ENCODE assay signal across 22 cellular contexts in the genomic region with DNA sequence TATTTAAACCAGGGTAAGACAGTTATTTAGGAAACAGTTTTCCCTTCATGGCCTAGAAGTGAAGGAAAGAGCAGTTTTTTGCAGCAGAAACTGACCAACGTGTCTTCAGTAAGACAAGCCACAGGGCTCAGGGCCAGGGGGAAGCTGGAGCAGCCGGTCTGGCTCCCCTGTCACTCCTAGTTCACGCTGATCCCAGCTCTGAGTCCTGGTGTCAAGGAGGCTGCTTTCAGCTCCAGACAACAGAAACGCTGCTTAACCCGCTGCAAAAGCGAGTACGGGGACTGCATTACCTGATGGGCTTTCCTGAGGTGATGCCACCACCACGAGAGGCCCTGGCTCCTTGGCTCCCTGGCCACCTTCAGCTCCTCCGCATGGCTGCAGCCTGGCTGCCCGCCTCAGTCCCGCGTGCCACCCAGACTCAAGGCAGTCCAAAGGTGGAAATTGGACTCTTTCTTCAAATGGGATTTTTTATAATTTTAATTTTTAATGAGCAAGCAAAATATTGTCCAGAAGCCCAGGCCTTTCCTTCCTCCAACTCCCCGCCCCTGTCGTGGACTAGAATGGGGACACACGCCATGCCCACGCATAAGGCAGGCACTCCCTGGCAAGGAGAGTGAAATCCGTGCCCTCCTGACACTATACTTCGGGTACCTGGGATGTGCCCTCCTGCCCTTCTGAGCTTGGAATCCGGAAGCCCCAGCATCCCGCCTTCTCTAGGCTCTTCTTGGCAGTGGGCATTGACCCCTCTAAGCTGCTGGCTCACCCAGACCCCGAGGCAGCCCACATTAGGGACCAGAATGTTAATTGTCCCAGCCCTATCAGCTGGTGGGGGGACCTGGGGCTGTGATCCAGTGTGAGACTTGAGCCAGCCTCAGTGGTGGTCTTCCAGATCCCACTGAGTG.
DNase-seq lines count a peak whose midpoint lies in the region; ATAC-seq and TF ChIP-seq lines count a peak whose summit lies in the region.
"Had no signal": no experiment of that assay in that cellular context is flagged by ENCODE, and none has a peak within 500 bp of the region (broad histone marks: within the 10 kb centered on the region; RNA-seq: fewer than 3 reads in every experiment).

No MANE protein-coding gene starts in this region.

- no peak overlapping the region for H3K14ac ChIP-seq in IMR-90 (replicated peaks; ENCODE audit: low read depth, low read length)

- H3K27ac Mint-ChIP-seq in activated CD4-positive, alpha-beta memory T cell treated with anti-CD3 and anti-CD28 coated beads, Interleukin-2, amount 10 ng/mL, durations not matched to agents 7 days and 5 days = no peak overlapping the region
- H3K27ac Mint-ChIP-seq in activated CD4-positive, alpha-beta memory T cell treated with anti-CD3 and anti-CD28 coated beads for 36 hours = no peak overlapping the region
- no peak overlapping the region for H3K27ac Mint-ChIP-seq in CD4-positive, alpha-beta T cell
- H3K27ac Mint-ChIP-seq: CD4-positive, CD25-positive, alpha-beta regulatory T cell had no signal

- H4K5ac ChIP-seq in IMR-90 (ENCODE audit: low read depth, low read length) = no peak overlapping the region

- WGBS in IMR-90 (ENCODE audit: extremely low coverage in 2 of 2, insufficient read length in 1 of 2), 2 experiments = 36% methylated on average over 11 of the region's 21 CpGs; no CpG with 5 or more reads in 1 of the 2 experiments
- 77 to 83% methylated on average over 21 of the region's 21 CpGs for WGBS in sigmoid colon, 2 donors

- in situ Hi-C loops in IMR-90 (cut with MboI; ENCODE audit: low sequenced_read_pairs) = loop anchor here (10.0 kb wide), 1 partner anchor 158 kb away; no protein-coding TSS in a partner anchor

- no TSS peak for BruUV-seq in IMR-90 (replicated peaks; lab: Mats Ljungman, UMichigan)

- TF ChIP-seq CTCF in IMR-90 (conservative IDR thresholded peaks at IDR 0.05; ENCODE audit: low read depth, low read length) (no peak), sigmoid colon (IDR thresholded peaks at IDR 0.05) (no peak)
- no peak for TF ChIP-seq CTCF in CD4-positive, alpha-beta T cell (IDR thresholded peaks at IDR 0.05)

- H3K9me1 ChIP-seq in IMR-90 (ENCODE audit: insufficient read depth, low read length) = peaks cover 2% of the 10 kb centered on the region; the same call in 1 of the 2 replicates

- no peak overlapping the region for H2BK5ac ChIP-seq in IMR-90 (ENCODE audit: low read depth, low read length, poor library complexity, severe bottlenecking)

- no peak overlapping the region for H3K4ac ChIP-seq in IMR-90 (ENCODE audit: low read depth, low read length)

- H3K4me1 ChIP-seq in IMR-90 (ENCODE audit: control insufficient read depth, insufficient read depth, low read length) (no peaks in the 10 kb centered on the region), sigmoid colon (peaks cover 0 to 1% (median under 1%) of the 10 kb centered on the region in 4 donors)
- H3K4me1 ChIP-seq: Caco-2 had no signal

- intact Hi-C loops in activated CD4-positive, alpha-beta memory T cell treated with anti-CD3 and anti-CD28 coated beads for 36 hours (cut with micrococcal nuclease) = no loop called here
- intact Hi-C loops in IMR-90 (cut with micrococcal nuclease) = no loop called here
- intact Hi-C loops in sigmoid colon (cut with DNase I) = no loop called here
- intact Hi-C loops in CD4-positive, alpha-beta T cell (cut with DNase I, micrococcal nuclease) = no loop called here

- no peaks in the 10 kb centered on the region; the same call in none of the 2 replicates for H3K9me3 ChIP-seq in IMR-90 (ENCODE audit: control insufficient read depth, insufficient read depth, low read length)
- H3K9me3 ChIP-seq in sigmoid colon = no peaks in the 10 kb centered on the region
- H3K9me3 ChIP-seq in CD4-positive, alpha-beta T cell (ENCODE audit: control insufficient read depth, low read length) = no peaks in the 10 kb centered on the region
- H3K9me3 ChIP-seq: BE2C, Caco-2 had no signal

- H3K4me3 ChIP-seq in IMR-90 (ENCODE audit: insufficient read depth, low read depth, low read length) (no peak overlapping the region), sigmoid colon (no peak overlapping the region)
- H3K4me3 ChIP-seq: SK-N-MC had no signal

- no peak overlapping the region for H3K9ac ChIP-seq in IMR-90 (ENCODE audit: low read depth, low read length)
- H3K9ac ChIP-seq: KMS-11 had no signal

- H4K20me1 ChIP-seq in IMR-90 (ENCODE audit: insufficient read depth, low read length) = no peaks in the 10 kb centered on the region

- H4K8ac ChIP-seq in IMR-90 (ENCODE audit: low read depth in 2 of 2, low read length in 2 of 2) = no peak overlapping the region

- H2AK9ac ChIP-seq in IMR-90 (replicated peaks; ENCODE audit: low read depth, low read length, poor library complexity) = peak overlapping the region; percentile 15

- no peak overlapping the region for H2AK5ac ChIP-seq in IMR-90 (ENCODE audit: low read depth, low read length)

- H3K27ac ChIP-seq in IMR-90 (ENCODE audit: insufficient read depth, low read length) (no peak overlapping the region), sigmoid colon (no peak overlapping the region)
- H3K27ac ChIP-seq in CD4-positive, alpha-beta T cell (ENCODE audit: low read depth, low read length) = no peak overlapping the region
- H3K27ac ChIP-seq: KMS-11 had no signal

- no peak overlapping the region for H2BK15ac ChIP-seq in IMR-90 (ENCODE audit: low read depth, low read length)

- no peaks in the 10 kb centered on the region for H3K36me3 Mint-ChIP-seq in activated CD4-positive, alpha-beta memory T cell treated with anti-CD3 and anti-CD28 coated beads, Interleukin-2, amount 10 ng/mL, durations not matched to agents 7 days and 5 days (ENCODE audit: low read depth)
- H3K36me3 Mint-ChIP-seq in activated CD4-positive, alpha-beta memory T cell treated with anti-CD3 and anti-CD28 coated beads for 36 hours = no peaks in the 10 kb centered on the region
- H3K36me3 Mint-ChIP-seq in CD4-positive, alpha-beta T cell (ENCODE audit: low read depth) = no peaks in the 10 kb centered on the region
- H3K36me3 Mint-ChIP-seq: CD4-positive, CD25-positive, alpha-beta regulatory T cell had no signal

- CTCF ChIA-PET in activated CD4-positive, alpha-beta memory T cell treated with anti-CD3 and anti-CD28 coated beads, Interleukin-2, amount 10 ng/mL, durations not matched to agents 7 days and 5 days (lab: Charles Lee) = interaction anchor here (0.6 kb wide), 1 partner anchor 424 kb away, joined by 3 read pairs; no protein-coding TSS in a partner anchor
- CTCF ChIA-PET in activated CD4-positive, alpha-beta memory T cell treated with anti-CD3 and anti-CD28 coated beads for 36 hours (lab: Charles Lee) = interaction anchor here (1.5 kb wide), 1 partner anchor 19 kb away, joined by 3 read pairs; no protein-coding TSS in a partner anchor
- CTCF ChIA-PET in IMR-90 (lab: Yijun Ruan, JAX) = no interaction called here
- CTCF ChIA-PET in CD4-positive, alpha-beta T cell (lab: Charles Lee) = no interaction called here

- peaks cover 64% of the 10 kb centered on the region for H3K27me3 ChIP-seq in IMR-90 (ENCODE audit: control insufficient read depth, insufficient read depth, low read length)
- H3K27me3 ChIP-seq in sigmoid colon = peaks cover 0 to 68% (median 14%) of the 10 kb centered on the region in 3 donors
- H3K27me3 ChIP-seq in CD4-positive, alpha-beta T cell (ENCODE audit: control insufficient read depth, insufficient read depth, low read length) = peaks cover 11% of the 10 kb centered on the region
- H3K27me3 ChIP-seq: BE2C had no signal

- no peak overlapping the region for H2BK120ac ChIP-seq in IMR-90 (ENCODE audit: low read depth, low read length)

- H3K27me3 Mint-ChIP-seq in activated CD4-positive, alpha-beta memory T cell treated with anti-CD3 and anti-CD28 coated beads, Interleukin-2, amount 10 ng/mL, durations not matched to agents 7 days and 5 days = peaks cover 25% of the 10 kb centered on the region
- peaks cover 18% of the 10 kb centered on the region for H3K27me3 Mint-ChIP-seq in activated CD4-positive, alpha-beta memory T cell treated with anti-CD3 and anti-CD28 coated beads for 36 hours
- H3K27me3 Mint-ChIP-seq in CD4-positive, alpha-beta T cell = peaks cover 27% of the 10 kb centered on the region

- H3K23ac ChIP-seq in IMR-90 (ENCODE audit: low read depth, low read length) = no peak overlapping the region

- peaks cover 6% of the 10 kb centered on the region for H3K4me1 Mint-ChIP-seq in activated CD4-positive, alpha-beta memory T cell treated with anti-CD3 and anti-CD28 coated beads, Interleukin-2, amount 10 ng/mL, durations not matched to agents 7 days and 5 days
- peaks cover 3% of the 10 kb centered on the region for H3K4me1 Mint-ChIP-seq in activated CD4-positive, alpha-beta memory T cell treated with anti-CD3 and anti-CD28 coated beads for 36 hours (ENCODE audit: low read depth)
- H3K4me1 Mint-ChIP-seq in CD4-positive, alpha-beta T cell (ENCODE audit: low read depth) = peaks cover 3% of the 10 kb centered on the region

- dilution Hi-C loops in IMR-90 (cut with HindIII; ENCODE audit: low sequenced_read_pairs, unreplicated experiment) = no loop called here

- H2BK20ac ChIP-seq in IMR-90 (ENCODE audit: low read depth, low read length) = no peak overlapping the region

- ATAC-seq in IMR-90 (ENCODE audit: low read depth) (no peak), GM21737 (IDR thresholded peaks at IDR 0.05; ENCODE audit: unreplicated experiment) (no peak)
- no peak for ATAC-seq in CD4-positive, alpha-beta T cell (ENCODE audit: poor library complexity)

- H3K18ac ChIP-seq in IMR-90 (ENCODE audit: low read depth, low read length) = no peak overlapping the region

- no peak overlapping the region for H3K4me3 Mint-ChIP-seq in activated CD4-positive, alpha-beta memory T cell treated with anti-CD3 and anti-CD28 coated beads, Interleukin-2, amount 10 ng/mL, durations not matched to agents 7 days and 5 days
- no peak overlapping the region for H3K4me3 Mint-ChIP-seq in activated CD4-positive, alpha-beta memory T cell treated with anti-CD3 and anti-CD28 coated beads for 36 hours
- no peak overlapping the region for H3K4me3 Mint-ChIP-seq in CD4-positive, alpha-beta T cell

- DNase-seq in activated CD4-positive, alpha-beta memory T cell treated with anti-CD3 and anti-CD28 coated beads, Interleukin-2, amount 10 ng/mL, durations not matched to agents 7 days and 5 days = peak; percentile 11
- DNase-seq in activated CD4-positive, alpha-beta memory T cell treated with anti-CD3 and anti-CD28 coated beads for 36 hours = no peak
- no peak for DNase-seq in IMR-90
- DNase-seq in left kidney (ENCODE audit: low read depth, low spot score) = peak; percentile 53
- peak; percentile 35 for DNase-seq in sigmoid colon
- no peak for DNase-seq in CD4-positive, alpha-beta T cell
- DNase-seq in NCI-H2029 treated with DMSO at 0.1 percent for 48 hours (lab: John Stamatoyannopoulos, UW) = no peak
- DNase-seq: BE2C; Caco-2; CD4-positive, CD25-positive, alpha-beta regulatory T cell; GOT3; MV-4-11; NCI-H1694 treated with DMSO at 0.1 percent for 48 hours; NCI-H2107; NCI-H345; NCI-H526; NK-92 treated with Interleukin-12 subunit alpha and Interleukin-12 subunit beta, amount 100 ng/mL, for 24 hours; OCI-M1; SHP77 had no signal

- no peaks in the 10 kb centered on the region for H3K36me3 ChIP-seq in IMR-90 (ENCODE audit: control insufficient read depth, insufficient read depth, low read length)
- no peaks in the 10 kb centered on the region for H3K36me3 ChIP-seq in sigmoid colon
- H3K36me3 ChIP-seq: BE2C had no signal

- no peak for TF ChIP-seq POLR2A in IMR-90 (IDR thresholded peaks at IDR 0.05; ENCODE audit: low read depth, low read length)
- no peak for TF ChIP-seq POLR2A in sigmoid colon (IDR thresholded peaks at IDR 0.05)

- H3K56ac ChIP-seq in IMR-90 (ENCODE audit: extremely low read depth, insufficient read depth, low read length) = no peak overlapping the region

- no peak overlapping the region for H2AFZ ChIP-seq in IMR-90 (replicated peaks; ENCODE audit: low read length, poor library complexity)

- TF ChIP-seq RAD21 in IMR-90 (IDR thresholded peaks at IDR 0.05; ENCODE audit: low read length) = no peak

- no peak for TF ChIP-seq EP300 in sigmoid colon (IDR thresholded peaks at IDR 0.05)

- no peaks in the 10 kb centered on the region for H3K9me3 Mint-ChIP-seq in activated CD4-positive, alpha-beta memory T cell treated with anti-CD3 and anti-CD28 coated beads, Interleukin-2, amount 10 ng/mL, durations not matched to agents 7 days and 5 days
- no peaks in the 10 kb centered on the region for H3K9me3 Mint-ChIP-seq in activated CD4-positive, alpha-beta memory T cell treated with anti-CD3 and anti-CD28 coated beads for 36 hours
- no peaks in the 10 kb centered on the region for H3K9me3 Mint-ChIP-seq in CD4-positive, alpha-beta T cell
- H3K9me3 Mint-ChIP-seq: CD4-positive, CD25-positive, alpha-beta regulatory T cell had no signal

- no peak overlapping the region for H4K91ac ChIP-seq in IMR-90 (ENCODE audit: insufficient read depth, low read depth, low read length)

- no peaks in the 10 kb centered on the region for H3K79me1 ChIP-seq in IMR-90 (ENCODE audit: low read depth in 1 of 2, low read length in 2 of 2)

- POLR2A ChIA-PET in activated CD4-positive, alpha-beta memory T cell treated with anti-CD3 and anti-CD28 coated beads, Interleukin-2, amount 10 ng/mL, durations not matched to agents 7 days and 5 days (lab: Charles Lee) = no interaction called here
- POLR2A ChIA-PET in activated CD4-positive, alpha-beta memory T cell treated with anti-CD3 and anti-CD28 coated beads for 36 hours (lab: Charles Lee) = no interaction called here
- POLR2A ChIA-PET in IMR-90 (lab: Charles Lee; ENCODE audit: unreplicated experiment) = interaction anchor here (0.8 kb wide), 1 partner anchor 153 kb away, joined by 4 read pairs; no protein-coding TSS in a partner anchor
- POLR2A ChIA-PET in CD4-positive, alpha-beta T cell (lab: Charles Lee) = no interaction called here

- no peak overlapping the region for H3K4me2 ChIP-seq in IMR-90 (ENCODE audit: low read depth, low read length)
- H3K4me2 ChIP-seq: KMS-11 had no signal

Comparison
In these comparisons a context has a peak if more than half of its experiments do, and no peak if none do; other contexts are left out.
1. DNase-seq: peak in activated CD4-positive, alpha-beta memory T cell treated with anti-CD3 and anti-CD28 coated beads, Interleukin-2, amount 10 ng/mL, durations not matched to agents 7 days and 5 days (single experiment), left kidney (single experiment) and sigmoid colon (single experiment); none in activated CD4-positive, alpha-beta memory T cell treated with anti-CD3 and anti-CD28 coated beads for 36 hours (single experiment), IMR-90 (single experiment), CD4-positive, alpha-beta T cell (0 of 10) and NCI-H2029 treated with DMSO at 0.1 percent for 48 hours (single experiment).
2. CTCF ChIA-PET loops: an anchor here in activated CD4-positive, alpha-beta memory T cell treated with anti-CD3 and anti-CD28 coated beads, Interleukin-2, amount 10 ng/mL, durations not matched to agents 7 days and 5 days (0.6 kb wide) and activated CD4-positive, alpha-beta memory T cell treated with anti-CD3 and anti-CD28 coated beads for 36 hours (1.5 kb wide); none called in IMR-90 and CD4-positive, alpha-beta T cell.